Comparison of ENCODE assay signal across 1 cellular context in the genomic region with DNA sequence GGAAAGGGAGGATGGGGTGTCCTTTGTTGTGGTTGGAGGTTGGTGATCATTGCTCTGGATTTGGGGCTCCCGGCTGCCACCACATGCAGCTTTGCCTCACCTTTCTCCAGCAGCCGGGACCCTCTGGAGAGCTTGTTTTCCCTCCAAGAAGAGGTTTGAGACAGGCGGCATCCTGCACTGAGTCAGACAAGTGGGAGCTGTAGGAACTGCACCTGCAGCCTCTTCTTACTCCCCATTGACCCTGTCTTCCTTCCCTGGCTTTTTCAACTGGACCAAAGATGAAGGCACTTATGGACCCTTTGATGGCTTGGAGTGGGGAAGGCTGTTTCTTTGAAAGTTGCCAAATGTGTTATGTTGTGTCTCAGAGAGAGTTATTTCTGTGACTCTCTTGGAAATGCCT.
TF ChIP-seq lines count a peak whose summit lies in the region.

No MANE protein-coding gene starts in this region.

TF ChIP-seq in WTC11, 78 proteins besides CTCF, POLR2A, EP300 and RAD21 (continued from another document):
- TF ChIP-seq OVOL2 (CRISPR knock-in tag; IDR thresholded peaks at IDR 0.05; ENCODE audit: borderline replicate concordance): no peak
- TF ChIP-seq RORB (CRISPR knock-in tag; IDR thresholded peaks at IDR 0.05): no peak
- TF ChIP-seq ZNF219 (CRISPR knock-in tag; IDR thresholded peaks at IDR 0.05; ENCODE audit: borderline replicate concordance): no peak
- TF ChIP-seq, protein P1, sequence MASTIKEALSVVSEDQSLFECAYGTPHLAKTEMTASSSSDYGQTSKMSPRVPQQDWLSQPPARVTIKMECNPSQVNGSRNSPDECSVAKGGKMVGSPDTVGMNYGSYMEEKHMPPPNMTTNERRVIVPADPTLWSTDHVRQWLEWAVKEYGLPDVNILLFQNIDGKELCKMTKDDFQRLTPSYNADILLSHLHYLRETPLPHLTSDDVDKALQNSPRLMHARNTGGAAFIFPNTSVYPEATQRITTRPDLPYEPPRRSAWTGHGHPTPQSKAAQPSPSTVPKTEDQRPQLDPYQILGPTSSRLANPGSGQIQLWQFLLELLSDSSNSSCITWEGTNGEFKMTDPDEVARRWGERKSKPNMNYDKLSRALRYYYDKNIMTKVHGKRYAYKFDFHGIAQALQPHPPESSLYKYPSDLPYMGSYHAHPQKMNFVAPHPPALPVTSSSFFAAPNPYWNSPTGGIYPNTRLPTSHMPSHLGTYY (CRISPR knock-in tag; IDR thresholded peaks at IDR 0.05): no peak
- no peak for TF ChIP-seq JAZF1 (CRISPR knock-in tag; IDR thresholded peaks at IDR 0.05)
- TF ChIP-seq, protein P2, sequence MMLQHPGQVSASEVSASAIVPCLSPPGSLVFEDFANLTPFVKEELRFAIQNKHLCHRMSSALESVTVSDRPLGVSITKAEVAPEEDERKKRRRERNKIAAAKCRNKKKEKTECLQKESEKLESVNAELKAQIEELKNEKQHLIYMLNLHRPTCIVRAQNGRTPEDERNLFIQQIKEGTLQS (CRISPR knock-in tag; conservative IDR thresholded peaks at IDR 0.05): no peak
- TF ChIP-seq SOX15 (CRISPR knock-in tag; IDR thresholded peaks at IDR 0.05): no peak
- TF ChIP-seq, protein P3, sequence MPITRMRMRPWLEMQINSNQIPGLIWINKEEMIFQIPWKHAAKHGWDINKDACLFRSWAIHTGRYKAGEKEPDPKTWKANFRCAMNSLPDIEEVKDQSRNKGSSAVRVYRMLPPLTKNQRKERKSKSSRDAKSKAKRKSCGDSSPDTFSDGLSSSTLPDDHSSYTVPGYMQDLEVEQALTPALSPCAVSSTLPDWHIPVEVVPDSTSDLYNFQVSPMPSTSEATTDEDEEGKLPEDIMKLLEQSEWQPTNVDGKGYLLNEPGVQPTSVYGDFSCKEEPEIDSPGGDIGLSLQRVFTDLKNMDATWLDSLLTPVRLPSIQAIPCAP (CRISPR knock-in tag; IDR thresholded peaks at IDR 0.05): no peak
- no peak for TF ChIP-seq NR2C2 (CRISPR knock-in tag; IDR thresholded peaks at IDR 0.05)
TF ChIP-seq in WTC11: peak in this region for 0.
